ENCODE assay signal across 25 cellular contexts in the genomic region with DNA sequence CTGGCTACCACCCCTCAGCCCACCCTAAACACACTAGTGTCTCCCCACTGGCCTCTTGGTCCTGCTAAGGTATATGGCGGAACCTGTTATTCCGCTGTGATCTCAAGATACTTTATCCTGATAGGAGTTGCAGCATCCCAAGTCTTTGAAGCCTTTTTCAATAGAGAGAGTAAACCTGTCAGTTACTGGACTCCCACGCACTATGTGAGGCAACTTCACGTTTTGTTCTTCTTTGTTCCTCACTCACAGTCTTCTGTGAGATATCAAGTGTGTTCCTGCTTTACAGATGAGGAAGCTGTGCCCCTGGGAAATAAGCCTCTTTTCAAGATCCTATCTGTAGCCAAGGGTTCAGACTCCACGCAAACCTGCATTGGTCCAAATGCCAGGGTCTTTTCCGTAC.
"Had no signal": no experiment of that assay in that cellular context is flagged by ENCODE, and none has a peak within 500 bp of the region (broad histone marks: within the 10 kb centered on the region; RNA-seq: fewer than 3 reads in every experiment).

No MANE protein-coding gene starts in this region.

- H3K4me3 Mint-ChIP-seq: IgD-negative memory B cell had no signal

- ATAC-seq: K562 had no signal

- H3K4me1 Mint-ChIP-seq: IgD-negative memory B cell had no signal

- H3K36me3 Mint-ChIP-seq: IgD-negative memory B cell had no signal

- H3K27ac Mint-ChIP-seq: IgD-negative memory B cell had no signal

- H3K36me3 ChIP-seq: SJSA1 had no signal

- DNase-seq: Kasumi-1, MM.1S, NCI-H1092, NCI-H1105 treated with DMSO at 0.1 percent for 48 hours, NCI-H1417 treated with DMSO at 0.1 percent for 48 hours, NCI-H187, NCI-H2029, NCI-H2081 treated with DMSO at 0.1 percent for 48 hours, NCI-H2171, NCI-H226, NCI-H446, NCI-H510A, NCI-H524 treated with DMSO at 0.1 percent for 48 hours, NCI-H69, NCI-H774, Right ventricle myocardium superior, RPMI8226, SIG-M5, SW 1271 had no signal

- FAIRE-seq: HTR-8/SVneo, K562, RCC 7860 had no signal

- H3K4me3 ChIP-seq: K562, SJSA1, SK-N-MC had no signal
